ENCODE assay signal across 9 cellular contexts in the genomic region with DNA sequence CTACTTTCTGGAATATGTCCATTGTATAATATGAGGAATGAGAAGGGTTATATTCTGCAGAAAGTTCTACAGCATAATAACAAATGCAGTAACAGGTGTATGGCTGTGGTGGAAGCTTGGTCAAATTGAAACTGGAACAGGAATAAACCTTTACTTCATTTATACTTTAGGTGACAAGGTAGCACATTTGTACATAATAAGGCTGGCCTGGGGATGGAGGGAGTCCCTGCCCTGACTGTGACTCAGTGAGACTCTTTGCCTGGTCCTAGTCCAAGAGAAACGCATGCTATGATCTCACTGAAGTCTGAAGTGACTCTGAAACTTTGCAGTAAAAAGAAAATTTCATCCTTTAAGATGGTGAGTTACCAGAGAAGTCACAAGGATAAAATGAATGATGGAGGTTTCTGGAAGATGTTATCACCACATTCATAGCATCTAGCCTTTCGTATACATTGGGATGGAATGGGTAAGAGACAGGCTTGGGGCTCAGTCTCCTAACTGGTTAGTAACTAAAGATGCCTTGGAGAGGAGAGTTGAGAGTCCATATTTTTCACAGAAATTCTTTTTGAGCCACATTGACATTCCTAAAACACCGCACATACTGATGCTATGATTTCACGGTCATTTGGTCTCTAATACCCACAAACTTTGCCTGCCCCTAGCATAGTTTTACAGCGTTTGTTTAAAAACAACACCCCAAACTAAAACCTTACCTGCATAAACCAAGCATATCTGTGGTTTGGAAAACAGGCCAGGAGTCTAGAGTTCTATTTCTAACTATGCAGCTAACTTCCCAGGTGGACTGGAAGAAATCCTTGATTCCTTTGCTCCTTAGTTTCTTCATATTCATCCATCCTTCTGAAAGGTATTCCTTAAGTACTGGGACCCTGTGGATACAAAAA. TPM values are rescaled to one million over a fixed set of nuclear protein-coding genes. Genes with fewer than 3 reads are reported as not detected.
DNase-seq lines count a peak whose midpoint lies in the region; ATAC-seq and TF ChIP-seq lines count a peak whose summit lies in the region.
"Had no signal": no experiment of that assay in that cellular context is flagged by ENCODE, and none has a peak within 500 bp of the region (broad histone marks: within the 10 kb centered on the region; RNA-seq: fewer than 3 reads in every experiment).

No MANE protein-coding gene starts in this region.

- H3K36me3 ChIP-seq in heart right ventricle, result no peaks in the 10 kb centered on the region

- H3K4me3 ChIP-seq in heart right ventricle, result no peak overlapping the region
- H3K4me3 ChIP-seq: SK-N-MC had no signal

- DNase-seq in hepatic stellate cell (ENCODE audit: low spot score), result peak; percentile 25
- no peak for DNase-seq in heart right ventricle
- DNase-seq in left ventricle myocardium superior, result no peak
- no peak for DNase-seq in COR-L47 (lab: John Stamatoyannopoulos, UW)
- no peak for DNase-seq in NCI-H1694 (lab: John Stamatoyannopoulos, UW)

- no peak for TF ChIP-seq CTCF in heart right ventricle (IDR thresholded peaks at IDR 0.05)

- H3K4me1 Mint-ChIP-seq in IgD-negative memory B cell, result peaks cover 23 to 41% (median 36%) of the 10 kb centered on the region in 3 donors

- intact Hi-C loops in heart right ventricle (cut with DNase I) (no loop called here), left ventricle myocardium superior (cut with micrococcal nuclease) (no loop called here)

- no peak overlapping the region for H3K27ac ChIP-seq in heart right ventricle
- H3K27ac ChIP-seq: SK-N-MC had no signal

- 76 to 83% methylated on average over 5 of the region's 5 CpGs for WGBS in heart right ventricle, 2 donors

- peak overlapping the region in 2 of 3 donors; percentile 13 to 70 for H3K27ac Mint-ChIP-seq in IgD-negative memory B cell

- H3K9me3 Mint-ChIP-seq in IgD-negative memory B cell, result no peaks in the 10 kb centered on the region

- H3K4me1 ChIP-seq in heart right ventricle, result peaks cover 0 to 28% (median 0%) of the 10 kb centered on the region in 9 donors

- H3K36me3 Mint-ChIP-seq in IgD-negative memory B cell, result no peaks in the 10 kb centered on the region

- peak overlapping the region in 2 of 4 donors; percentile 10 to 76 for H3K4me3 Mint-ChIP-seq in IgD-negative memory B cell

- ATAC-seq in GM18498 (IDR thresholded peaks at IDR 0.05; ENCODE audit: unreplicated experiment), result peak; percentile 84
- peak; percentile 90 for ATAC-seq in GM21717 (IDR thresholded peaks at IDR 0.05; ENCODE audit: unreplicated experiment)
- no peak for ATAC-seq in heart right ventricle
- ATAC-seq in left ventricle myocardium superior, result no peak

- peaks cover 0 to 9% (median 0%) of the 10 kb centered on the region in 7 donors for H3K27me3 ChIP-seq in heart right ventricle

- H3K27me3 Mint-ChIP-seq in IgD-negative memory B cell, result no peaks in the 10 kb centered on the region

- H3K9me3 ChIP-seq in heart right ventricle, result no peaks in the 10 kb centered on the region

RNA-seq across cellular contexts. Expression of gene NABP1, which starts 42.4 kb away (rescaled TPM):
- 12.4 TPM for polyA plus RNA-seq in IgD-negative memory B cell
- total RNA-seq in heart right ventricle, result 10 to 100 TPM in 1 of 10 donors, 1 to 10 TPM in 9; 1.2 to 15.3 (median 3.8) TPM
- 1 to 10 TPM; 3.0 to 6.6 TPM for polyA plus RNA-seq in heart right ventricle
- 7.1 TPM for total RNA-seq in left ventricle myocardium superior

Comparison
In these comparisons a context has a peak if more than half of its experiments do, and no peak if none do; other contexts are left out.
1. ATAC-seq: peak in GM18498 (single experiment) and GM21717 (single experiment); none in heart right ventricle (0 of 8) and left ventricle myocardium superior (single experiment).